11 cellular contexts compared by ENCODE assay signal in genomic region chr13:97974773-97975172, GRCh38. TPM values are rescaled to one million over a fixed set of nuclear protein-coding genes. Genes with fewer than 3 reads are reported as not detected.
A peak's percentile ranks its signal among the peaks of the same experiment; 100 is the strongest.
DNase-seq lines count a peak whose midpoint lies in the region; ATAC-seq and TF ChIP-seq lines count a peak whose summit lies in the region.
"Had no signal": no experiment of that assay in that cellular context is flagged by ENCODE, and none has a peak within 500 bp of the region (broad histone marks: within the 10 kb centered on the region; RNA-seq: fewer than 3 reads in every experiment).

No MANE protein-coding gene starts in this region.

- peaks cover 3% of the 10 kb centered on the region for H3K27me3 Mint-ChIP-seq in activated CD4-positive, alpha-beta T cell treated with anti-CD3 and anti-CD28 coated beads, Interleukin-2, amount 10 ng/mL, durations not matched to agents 7 days and 5 days
- H3K27me3 Mint-ChIP-seq in nephron progenitor cell (ENCODE audit: low read depth, poor library complexity), result no peaks in the 10 kb centered on the region

- H3K4me3 Mint-ChIP-seq in activated CD4-positive, alpha-beta T cell treated with anti-CD3 and anti-CD28 coated beads, Interleukin-2, amount 10 ng/mL, durations not matched to agents 7 days and 5 days, result peak overlapping the region; percentile 94
- H3K4me3 Mint-ChIP-seq in nephron progenitor cell, result peak overlapping the region; percentile 87

- POLR2A ChIA-PET in activated CD4-positive, alpha-beta T cell treated with anti-CD3 and anti-CD28 coated beads, Interleukin-2, amount 10 ng/mL, durations not matched to agents 7 days and 5 days (lab: Charles Lee), result no interaction called here

- H3K4me1 Mint-ChIP-seq in activated CD4-positive, alpha-beta T cell treated with anti-CD3 and anti-CD28 coated beads, Interleukin-2, amount 10 ng/mL, durations not matched to agents 7 days and 5 days, result peaks cover 33% of the 10 kb centered on the region
- H3K4me1 Mint-ChIP-seq in nephron progenitor cell, result peaks cover 35% of the 10 kb centered on the region

- TF ChIP-seq CTCF in choroid plexus epithelial cell (conservative IDR thresholded peaks at IDR 0.05; ENCODE audit: low read depth, low read length) (no peak), nephron progenitor cell (IDR thresholded peaks at IDR 0.05) (no peak)

- H3K9me3 Mint-ChIP-seq in activated CD4-positive, alpha-beta T cell treated with anti-CD3 and anti-CD28 coated beads, Interleukin-2, amount 10 ng/mL, durations not matched to agents 7 days and 5 days, result no peaks in the 10 kb centered on the region
- no peaks in the 10 kb centered on the region for H3K9me3 Mint-ChIP-seq in nephron progenitor cell

- H3K27ac Mint-ChIP-seq in activated CD4-positive, alpha-beta T cell treated with anti-CD3 and anti-CD28 coated beads, Interleukin-2, amount 10 ng/mL, durations not matched to agents 7 days and 5 days, result peak overlapping the region; percentile 64
- H3K27ac Mint-ChIP-seq in nephron progenitor cell, result no peak overlapping the region

- no peak overlapping the region for H3K4me3 ChIP-seq in choroid plexus epithelial cell (ENCODE audit: low read depth, low read length)

- CTCF ChIA-PET in activated CD4-positive, alpha-beta T cell treated with anti-CD3 and anti-CD28 coated beads, Interleukin-2, amount 10 ng/mL, durations not matched to agents 7 days and 5 days (lab: Charles Lee), result no interaction called here

- peaks cover 3% of the 10 kb centered on the region for H3K36me3 Mint-ChIP-seq in activated CD4-positive, alpha-beta T cell treated with anti-CD3 and anti-CD28 coated beads, Interleukin-2, amount 10 ng/mL, durations not matched to agents 7 days and 5 days (ENCODE audit: low read depth)
- peaks cover 3% of the 10 kb centered on the region for H3K36me3 Mint-ChIP-seq in nephron progenitor cell (ENCODE audit: low read depth)

- no peak for DNase-seq in activated CD4-positive, alpha-beta T cell treated with anti-CD3 and anti-CD28 coated beads, Interleukin-2, amount 10 ng/mL, durations not matched to agents 7 days and 5 days
- DNase-seq in activated CD4-positive, alpha-beta T cell treated with anti-CD3 and anti-CD28 coated beads, Interleukin-2, amount 50 U/mL, for 1 hour, result no peak
- DNase-seq in RPMI7951 (ENCODE audit: low read depth) (peak; percentile 1), choroid plexus epithelial cell (ENCODE audit: low read depth) (peak; percentile 28), nephron progenitor cell (no peak)
- DNase-seq: activated CD4-positive, CD25-positive, alpha-beta regulatory T cell; erythroblast; NCI-H2029 had no signal

- no peak for ATAC-seq in GM19035 (IDR thresholded peaks at IDR 0.05; ENCODE audit: unreplicated experiment)
- ATAC-seq in SK-N-SH treated with all-trans-retinoic acid at 6 μM for 48 hours, result no peak
- ATAC-seq in GM18861 (IDR thresholded peaks at IDR 0.05; ENCODE audit: unreplicated experiment), result no peak

TF ChIP-seq in SK-N-SH treated with all-trans-retinoic acid at 6 μM for 48 hours, 23 proteins besides CTCF, POLR2A, EP300 and RAD21:
- TF ChIP-seq SNAI2 (CRISPR knock-in tag; IDR thresholded peaks at IDR 0.05) (no peak), PATZ1 (CRISPR knock-in tag; IDR thresholded peaks at IDR 0.05; ENCODE audit: borderline replicate concordance) (no peak), ZC3H10 (CRISPR knock-in tag; IDR thresholded peaks at IDR 0.05) (no peak), ZNF70 (CRISPR knock-in tag; IDR thresholded peaks at IDR 0.05) (no peak), BACH2 (CRISPR knock-in tag; IDR thresholded peaks at IDR 0.05; ENCODE audit: borderline replicate concordance) (no peak), TCF4 (CRISPR knock-in tag; IDR thresholded peaks at IDR 0.05; ENCODE audit: borderline replicate concordance) (no peak), ISL1 (CRISPR knock-in tag; IDR thresholded peaks at IDR 0.05) (no peak)

RNA-seq across cellular contexts. Expression of gene IPO5, which starts 21.3 kb away (rescaled TPM):
- 100 to 1,000 TPM in 1 of 2 experiments, 10 to 100 TPM in 1; 96.9 to 117 TPM for total RNA-seq in activated CD4-positive, alpha-beta T cell treated with anti-CD3 and anti-CD28 coated beads, Interleukin-2, amount 10 ng/mL, durations not matched to agents 7 days and 5 days
- total RNA-seq in RPMI7951 (2014; rRNA removed; shearing (Covaris generic)), result 80.1 and 93.8 TPM in 2 replicates

Comparison
In these comparisons a context has a peak if more than half of its experiments do, and no peak if none do; other contexts are left out.
1. DNase-seq: peak in RPMI7951 (single experiment) and choroid plexus epithelial cell (single experiment); none in activated CD4-positive, alpha-beta T cell treated with anti-CD3 and anti-CD28 coated beads, Interleukin-2, amount 10 ng/mL, durations not matched to agents 7 days and 5 days (single experiment), activated CD4-positive, alpha-beta T cell treated with anti-CD3 and anti-CD28 coated beads, Interleukin-2, amount 50 U/mL, for 1 hour (single experiment) and nephron progenitor cell (single experiment).